3 cellular contexts compared by ENCODE assay signal in the genomic region with DNA sequence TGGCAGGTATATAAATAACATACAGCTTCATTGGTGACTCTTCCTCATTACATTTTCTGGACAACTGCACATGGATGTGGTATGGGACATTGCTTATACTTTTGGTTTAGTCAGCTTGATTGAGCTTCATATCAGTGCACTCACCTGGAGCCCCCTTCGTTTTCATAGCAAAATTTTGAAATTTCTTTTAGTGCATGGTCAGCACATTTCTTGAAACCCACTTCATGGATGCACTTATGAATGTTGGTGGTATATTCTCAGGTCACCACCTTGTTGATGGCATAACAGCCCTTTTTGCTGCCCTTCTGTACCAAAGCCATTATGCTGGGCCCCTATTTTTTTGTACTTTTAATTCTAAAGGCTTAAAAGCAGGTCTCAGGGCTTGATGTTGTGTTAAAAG.
TF ChIP-seq lines count a peak whose summit lies in the region.

No MANE protein-coding gene starts in this region.

TF ChIP-seq in A549, 52 proteins besides CTCF, POLR2A, EP300 and RAD21:
- TF ChIP-seq TFCP2L1 (CRISPR knock-in tag; IDR thresholded peaks at IDR 0.05) (no peak), MAFK (IDR thresholded peaks at IDR 0.05; ENCODE audit: partially characterized antibody) (peak; percentile 96), MAZ (IDR thresholded peaks at IDR 0.05; ENCODE audit: borderline replicate concordance, low read depth, low read length) (no peak)
TF ChIP-seq in A549: peak in this region for 1.

TF ChIP-seq in GM23338, 12 proteins besides CTCF, POLR2A, EP300 and RAD21:
- TF ChIP-seq CREB1 (CRISPR knock-in tag; IDR thresholded peaks at IDR 0.05; ENCODE audit: low read depth) = no peak
- TF ChIP-seq EZH2phosphoT487 (IDR thresholded peaks at IDR 0.05; ENCODE audit: unreplicated experiment) = no peak
- no peak for TF ChIP-seq ZNF114 (CRISPR knock-in tag; IDR thresholded peaks at IDR 0.05)
- no peak for TF ChIP-seq POLR2AphosphoS5 (IDR thresholded peaks at IDR 0.05; ENCODE audit: low read depth)
- TF ChIP-seq STAT1 (IDR thresholded peaks at IDR 0.05; ENCODE audit: unreplicated experiment) = no peak
- TF ChIP-seq ZNF331 (CRISPR knock-in tag; IDR thresholded peaks at IDR 0.05; ENCODE audit: low read depth) = no peak
- TF ChIP-seq, protein P1, sequence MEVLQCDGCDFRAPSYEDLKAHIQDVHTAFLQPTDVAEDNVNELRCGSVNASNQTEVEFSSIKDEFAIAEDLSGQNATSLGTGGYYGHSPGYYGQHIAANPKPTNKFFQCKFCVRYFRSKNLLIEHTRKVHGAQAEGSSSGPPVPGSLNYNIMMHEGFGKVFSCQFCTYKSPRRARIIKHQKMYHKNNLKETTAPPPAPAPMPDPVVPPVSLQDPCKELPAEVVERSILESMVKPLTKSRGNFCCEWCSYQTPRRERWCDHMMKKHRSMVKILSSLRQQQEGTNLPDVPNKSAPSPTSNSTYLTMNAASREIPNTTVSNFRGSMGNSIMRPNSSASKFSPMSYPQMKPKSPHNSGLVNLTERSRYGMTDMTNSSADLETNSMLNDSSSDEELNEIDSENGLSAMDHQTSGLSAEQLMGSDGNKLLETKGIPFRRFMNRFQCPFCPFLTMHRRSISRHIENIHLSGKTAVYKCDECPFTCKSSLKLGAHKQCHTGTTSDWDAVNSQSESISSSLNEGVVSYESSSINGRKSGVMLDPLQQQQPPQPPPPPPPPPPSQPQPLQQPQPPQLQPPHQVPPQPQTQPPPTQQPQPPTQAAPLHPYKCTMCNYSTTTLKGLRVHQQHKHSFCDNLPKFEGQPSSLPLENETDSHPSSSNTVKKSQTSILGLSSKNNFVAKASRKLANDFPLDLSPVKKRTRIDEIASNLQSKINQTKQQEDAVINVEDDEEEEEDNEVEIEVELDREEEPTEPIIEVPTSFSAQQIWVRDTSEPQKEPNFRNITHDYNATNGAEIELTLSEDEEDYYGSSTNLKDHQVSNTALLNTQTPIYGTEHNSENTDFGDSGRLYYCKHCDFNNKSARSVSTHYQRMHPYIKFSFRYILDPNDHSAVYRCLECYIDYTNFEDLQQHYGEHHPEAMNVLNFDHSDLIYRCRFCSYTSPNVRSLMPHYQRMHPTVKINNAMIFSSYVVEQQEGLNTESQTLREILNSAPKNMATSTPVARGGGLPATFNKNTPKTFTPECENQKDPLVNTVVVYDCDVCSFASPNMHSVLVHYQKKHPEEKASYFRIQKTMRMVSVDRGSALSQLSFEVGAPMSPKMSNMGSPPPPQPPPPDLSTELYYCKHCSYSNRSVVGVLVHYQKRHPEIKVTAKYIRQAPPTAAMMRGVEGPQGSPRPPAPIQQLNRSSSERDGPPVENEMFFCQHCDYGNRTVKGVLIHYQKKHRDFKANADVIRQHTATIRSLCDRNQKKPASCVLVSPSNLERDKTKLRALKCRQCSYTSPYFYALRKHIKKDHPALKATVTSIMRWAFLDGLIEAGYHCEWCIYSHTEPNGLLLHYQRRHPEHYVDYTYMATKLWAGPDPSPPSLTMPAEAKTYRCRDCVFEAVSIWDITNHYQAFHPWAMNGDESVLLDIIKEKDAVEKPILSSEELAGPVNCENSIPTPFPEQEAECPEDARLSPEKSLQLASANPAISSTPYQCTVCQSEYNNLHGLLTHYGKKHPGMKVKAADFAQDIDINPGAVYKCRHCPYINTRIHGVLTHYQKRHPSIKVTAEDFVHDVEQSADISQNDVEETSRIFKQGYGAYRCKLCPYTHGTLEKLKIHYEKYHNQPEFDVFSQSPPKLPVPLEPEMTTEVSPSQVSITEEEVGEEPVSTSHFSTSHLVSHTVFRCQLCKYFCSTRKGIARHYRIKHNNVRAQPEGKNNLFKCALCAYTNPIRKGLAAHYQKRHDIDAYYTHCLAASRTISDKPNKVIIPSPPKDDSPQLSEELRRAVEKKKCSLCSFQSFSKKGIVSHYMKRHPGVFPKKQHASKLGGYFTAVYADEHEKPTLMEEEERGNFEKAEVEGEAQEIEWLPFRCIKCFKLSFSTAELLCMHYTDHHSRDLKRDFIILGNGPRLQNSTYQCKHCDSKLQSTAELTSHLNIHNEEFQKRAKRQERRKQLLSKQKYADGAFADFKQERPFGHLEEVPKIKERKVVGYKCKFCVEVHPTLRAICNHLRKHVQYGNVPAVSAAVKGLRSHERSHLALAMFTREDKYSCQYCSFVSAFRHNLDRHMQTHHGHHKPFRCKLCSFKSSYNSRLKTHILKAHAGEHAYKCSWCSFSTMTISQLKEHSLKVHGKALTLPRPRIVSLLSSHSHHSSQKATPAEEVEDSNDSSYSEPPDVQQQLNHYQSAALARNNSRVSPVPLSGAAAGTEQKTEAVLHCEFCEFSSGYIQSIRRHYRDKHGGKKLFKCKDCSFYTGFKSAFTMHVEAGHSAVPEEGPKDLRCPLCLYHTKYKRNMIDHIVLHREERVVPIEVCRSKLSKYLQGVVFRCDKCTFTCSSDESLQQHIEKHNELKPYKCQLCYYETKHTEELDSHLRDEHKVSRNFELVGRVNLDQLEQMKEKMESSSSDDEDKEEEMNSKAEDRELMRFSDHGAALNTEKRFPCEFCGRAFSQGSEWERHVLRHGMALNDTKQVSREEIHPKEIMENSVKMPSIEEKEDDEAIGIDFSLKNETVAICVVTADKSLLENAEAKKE (CRISPR knock-in tag; IDR thresholded peaks at IDR 0.05) = no peak

TF ChIP-seq in H1, 55 proteins besides CTCF, POLR2A, EP300 and RAD21:
- peak; percentile 61 for TF ChIP-seq MAFK (IDR thresholded peaks at IDR 0.05; ENCODE audit: low read depth, low read length)
- TF ChIP-seq YY1 (IDR thresholded peaks at IDR 0.05; ENCODE audit: low read depth, low read length) = no peak
